Comparison of ENCODE assay signal across 26 cellular contexts in genomic region chr16:15452456-15452855, GRCh38. TPM values are rescaled to one million over a fixed set of nuclear protein-coding genes. Genes with fewer than 3 reads are reported as not detected.
"Had no signal": no experiment of that assay in that cellular context is flagged by ENCODE, and none has a peak within 500 bp of the region (broad histone marks: within the 10 kb centered on the region; RNA-seq: fewer than 3 reads in every experiment).

No MANE protein-coding gene starts in this region.

- H3K4me2 ChIP-seq: smooth muscle cell had no signal

- DNase-seq: activated CD4-positive, alpha-beta memory T cell treated with anti-CD3 and anti-CD28 coated beads for 36 hours; activated CD4-positive, alpha-beta T cell treated with anti-CD3 and anti-CD28 coated beads for 48 hours; activated gamma-delta T cell; activated naive CD4-positive, alpha-beta T cell treated with anti-CD3 and anti-CD28 coated beads, Interleukin-2, amount 10 ng/mL, durations not matched to agents 7 days and 5 days; activated T-cell treated with anti-CD3 and anti-CD28 coated beads, Interleukin-2, amount 50 U/mL, for 24 hours; amniotic stem cell; brain microvascular endothelial cell; gastrocnemius medialis; glutamatergic neuron; islet precursor cell; left ventricle myocardium superior; ovary; psoas muscle; stimulated activated CD4-positive, alpha-beta T cell treated with anti-CD3 and anti-CD28 coated beads, Interleukin-1b, Interleukin-23, amount 100 ng/mL, for 48 hours; stimulated activated naive B cell treated with anti-CD40 and anti-IgM and Interleukin-4, amounts not matched to agents 10 μg/mL and 1 μg/mL and 100 μg/mL, for 72 hours; stomach; SW 1271; T-helper 9 cell; thyroid gland; upper lobe of right lung had no signal

- H3K4me1 ChIP-seq: psoas muscle, thyroid gland had no signal

- H3K27me3 ChIP-seq: brain microvascular endothelial cell, gastrocnemius medialis, neutrophil, ovary, stomach, thyroid gland, upper lobe of right lung had no signal

- H3K27ac ChIP-seq: brain microvascular endothelial cell, gastrocnemius medialis, neutrophil, ovary, psoas muscle, stomach, thyroid gland, upper lobe of right lung, VCaP had no signal

- H3K36me3 ChIP-seq: brain microvascular endothelial cell, gastrocnemius medialis, neutrophil, ovary, thyroid gland, upper lobe of right lung had no signal

- H3K4me3 ChIP-seq: gastrocnemius medialis, ovary, psoas muscle, smooth muscle cell, stomach, thyroid gland, upper lobe of right lung had no signal

- FAIRE-seq: astrocyte, endothelial cell of umbilical vein, TTC549 had no signal

- H3K9me3 ChIP-seq: gastrocnemius medialis, neutrophil, ovary, psoas muscle, stomach, thyroid gland, upper lobe of right lung had no signal

- ATAC-seq: gastrocnemius medialis; left ventricle myocardium superior; psoas muscle; stimulated activated naive B cell treated with anti-CD40 and anti-IgM and Interleukin-4, amounts not matched to agents 10 μg/mL and 1 μg/mL and 100 μg/mL, for 72 hours; upper lobe of right lung had no signal

RNA-seq across cellular contexts. Expression of gene MPV17L, which starts 56.9 kb away (rescaled TPM):
- total RNA-seq: activated CD4-positive, alpha-beta memory T cell treated with anti-CD3 and anti-CD28 coated beads for 36 hours; smooth muscle cell had no signal
- polyA plus RNA-seq: smooth muscle cell had no signal
